Comparison of ENCODE assay signal across 6 cellular contexts in genomic region chr19:48896191-48896720, GRCh38. TPM values are rescaled to one million over a fixed set of nuclear protein-coding genes. Genes with fewer than 3 reads are reported as not detected.
DNase-seq lines count a peak whose midpoint lies in the region; ATAC-seq, FAIRE-seq and TF ChIP-seq lines count a peak whose summit lies in the region.

No MANE protein-coding gene starts in this region.

- peak overlapping the region; percentile 9 for H3K4me3 Mint-ChIP-seq in T-helper 2 cell treated with Interferon-gamma antibody and Interleukin-4, amounts not matched to agents 5 μg/mL and 100 μg/mL, for 36 hours
- peak overlapping the region in 1 of 2 donors; percentile 57 for H3K4me3 Mint-ChIP-seq in effector memory CD8-positive, alpha-beta T cell

- H3K9me3 ChIP-seq in small intestine (ENCODE audit: control insufficient read depth, low read depth) = no peaks in the 10 kb centered on the region

- FAIRE-seq in small intestine (lab: Jason Lieb, UNC) = no peak

- no peak for TF ChIP-seq CTCF in fibroblast of pulmonary artery (IDR thresholded peaks at IDR 0.05; ENCODE audit: low read length, missing control alignments)

- no peak overlapping the region for H3K27ac Mint-ChIP-seq in T-helper 2 cell treated with Interferon-gamma antibody and Interleukin-4, amounts not matched to agents 5 μg/mL and 100 μg/mL, for 36 hours
- H3K27ac Mint-ChIP-seq in effector memory CD8-positive, alpha-beta T cell = no peak overlapping the region

- ATAC-seq in effector memory CD8-positive, alpha-beta T cell (replicated peaks) = no peak

- peak overlapping the region in 1 of 2 donors; percentile 50 for H3K27ac ChIP-seq in small intestine (ENCODE audit: low read depth in 1 of 2, low read length in 1 of 2)

- H3K4me3 ChIP-seq in fibroblast of pulmonary artery (replicated peaks; ENCODE audit: low read depth, low read length) (peak overlapping the region; percentile 34), small intestine (ENCODE audit: low read depth in 1 of 2, low read length in 2 of 2) (no peak overlapping the region)

- DNase-seq in T-helper 2 cell treated with Interferon-gamma antibody and Interleukin-4, amounts not matched to agents 5 μg/mL and 100 μg/mL, for 36 hours (ENCODE audit: low spot score) = no peak
- DNase-seq in fibroblast of pulmonary artery (ENCODE audit: low read depth) (peak; percentile 43), small intestine (no peak), HCEC 1CT (no peak)
- DNase-seq in stimulated activated CD4-positive, alpha-beta T cell treated with anti-CD3 and anti-CD28 coated beads, Interleukin-1b, Interleukin-23, amount 100 ng/mL, for 48 hours = peak; percentile 65
- DNase-seq in effector memory CD8-positive, alpha-beta T cell = no peak

- peaks cover 19% of the 10 kb centered on the region for H3K27me3 Mint-ChIP-seq in T-helper 2 cell treated with Interferon-gamma antibody and Interleukin-4, amounts not matched to agents 5 μg/mL and 100 μg/mL, for 36 hours (ENCODE audit: low read depth)
- H3K27me3 Mint-ChIP-seq in effector memory CD8-positive, alpha-beta T cell = peaks cover 48 to 54% of the 10 kb centered on the region in 2 donors

- no peaks in the 10 kb centered on the region for H3K36me3 ChIP-seq in small intestine (ENCODE audit: control insufficient read depth in 2 of 2, insufficient read depth in 2 of 2, low read length in 2 of 2)

- H3K27me3 ChIP-seq in small intestine (ENCODE audit: control insufficient read depth in 2 of 2, insufficient read depth in 2 of 2, low read length in 2 of 2) = peaks cover 0 to 2% of the 10 kb centered on the region in 2 donors

- peaks cover 12% of the 10 kb centered on the region for H3K36me3 Mint-ChIP-seq in T-helper 2 cell treated with Interferon-gamma antibody and Interleukin-4, amounts not matched to agents 5 μg/mL and 100 μg/mL, for 36 hours (ENCODE audit: low read depth)
- H3K36me3 Mint-ChIP-seq in effector memory CD8-positive, alpha-beta T cell (ENCODE audit: insufficient read depth) = no peaks in the 10 kb centered on the region

- no peaks in the 10 kb centered on the region for H3K9me3 Mint-ChIP-seq in T-helper 2 cell treated with Interferon-gamma antibody and Interleukin-4, amounts not matched to agents 5 μg/mL and 100 μg/mL, for 36 hours
- H3K9me3 Mint-ChIP-seq in effector memory CD8-positive, alpha-beta T cell = no peaks in the 10 kb centered on the region

- peaks cover 0 to 2% of the 10 kb centered on the region in 2 donors for H3K4me1 ChIP-seq in small intestine (ENCODE audit: control insufficient read depth in 2 of 2, insufficient read depth in 1 of 2, low read depth in 1 of 2, low read length in 1 of 2)

- H3K4me1 Mint-ChIP-seq in T-helper 2 cell treated with Interferon-gamma antibody and Interleukin-4, amounts not matched to agents 5 μg/mL and 100 μg/mL, for 36 hours (ENCODE audit: low read depth) = peaks cover 20% of the 10 kb centered on the region
- peaks cover 15 to 23% of the 10 kb centered on the region in 2 donors for H3K4me1 Mint-ChIP-seq in effector memory CD8-positive, alpha-beta T cell (ENCODE audit: low read depth in 2 of 2)

- 34 to 62% (median 42%) methylated on average over 23 to 25 of the region's 25 CpGs for WGBS in small intestine, 3 donors

RNA-seq across cellular contexts. Expression of gene TULP2, which starts 2.3 kb away (rescaled TPM):
- under 1 TPM in 1 of 3 donors, not detected in 2; 0.10 TPM for polyA plus RNA-seq in small intestine

RNA-seq across cellular contexts. Expression of gene NUCB1, which starts 3.9 kb away (rescaled TPM):
- polyA plus RNA-seq in small intestine = 100 to 1,000 TPM; 102 to 359 (median 178) TPM

RNA-seq across cellular contexts. Expression of gene PPP1R15A, which starts 24.0 kb away (rescaled TPM):
- 10 to 100 TPM; 52.8 to 61.1 (median 60.1) TPM for polyA plus RNA-seq in small intestine

RNA-seq across cellular contexts. Expression of gene PLEKHA4, which starts 27.8 kb away (rescaled TPM):
- polyA plus RNA-seq in small intestine = 10 to 100 TPM in 2 of 3 donors, 1 to 10 TPM in 1; 4.0 to 20.3 (median 17.3) TPM

RNA-seq across cellular contexts. Expression of gene DHDH, which starts 37.2 kb away (rescaled TPM):
- polyA plus RNA-seq in small intestine = 10 to 100 TPM in 2 of 3 donors, 1 to 10 TPM in 1; 2.9 to 36.2 (median 19.7) TPM

Comparison
In these comparisons a context has a peak if more than half of its experiments do, and no peak if none do; other contexts are left out.
1. DNase-seq: peak in fibroblast of pulmonary artery (single experiment) and stimulated activated CD4-positive, alpha-beta T cell treated with anti-CD3 and anti-CD28 coated beads, Interleukin-1b, Interleukin-23, amount 100 ng/mL, for 48 hours (single experiment); none in T-helper 2 cell treated with Interferon-gamma antibody and Interleukin-4, amounts not matched to agents 5 μg/mL and 100 μg/mL, for 36 hours (single experiment), effector memory CD8-positive, alpha-beta T cell (0 of 3), small intestine (single experiment) and HCEC 1CT (single experiment).